In the genomic region with DNA sequence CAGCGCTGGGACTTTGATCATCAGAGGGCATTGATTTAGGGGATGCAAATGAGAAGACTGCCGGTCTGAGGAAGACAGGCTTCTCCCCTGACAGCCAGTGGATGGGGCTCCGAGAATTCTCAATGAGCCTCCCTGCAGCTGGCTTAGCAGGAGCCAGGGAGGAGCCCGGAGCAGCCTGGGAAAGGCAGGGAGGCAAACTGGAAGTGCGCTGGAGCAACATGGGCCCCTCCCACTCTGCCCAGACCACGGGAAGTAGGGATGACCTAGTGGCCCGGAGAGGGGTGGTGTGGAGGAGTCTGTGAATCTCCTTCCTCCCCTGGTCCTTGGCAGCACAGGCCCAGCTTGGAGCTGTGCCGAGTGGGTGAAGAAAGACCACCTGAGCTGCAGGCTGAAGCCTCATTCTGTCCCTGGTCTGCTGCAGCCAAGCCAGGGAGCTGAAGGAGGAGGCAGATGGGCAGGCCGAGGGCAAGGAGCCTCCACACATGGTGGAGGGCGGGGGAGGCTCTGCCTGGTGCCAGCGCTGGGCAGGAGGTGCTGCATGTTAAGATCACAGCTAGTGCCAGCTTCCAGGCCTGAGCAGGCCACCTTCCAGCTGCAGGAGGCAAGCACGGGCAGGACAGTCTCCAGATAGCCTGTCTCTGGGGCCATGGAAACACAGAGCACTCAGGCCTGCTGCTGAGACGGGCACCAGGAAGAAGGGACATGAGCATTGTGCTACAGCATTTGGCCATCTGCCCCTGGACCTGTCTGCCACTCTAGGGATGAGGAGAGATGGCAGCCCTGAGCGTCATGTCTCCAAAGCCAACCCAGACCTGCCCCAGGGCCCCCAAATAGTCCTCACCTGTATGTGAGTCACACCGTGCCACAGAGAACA, we compare ENCODE assay signal across 9 cellular contexts. TPM values are rescaled to one million over a fixed set of nuclear protein-coding genes. Genes with fewer than 3 reads are reported as not detected.
A peak's percentile ranks its signal among the peaks of the same experiment; 100 is the strongest.
DNase-seq lines count a peak whose midpoint lies in the region; FAIRE-seq and TF ChIP-seq lines count a peak whose summit lies in the region.
"Had no signal": no experiment of that assay in that cellular context is flagged by ENCODE, and none has a peak within 500 bp of the region (broad histone marks: within the 10 kb centered on the region; RNA-seq: fewer than 3 reads in every experiment).

No MANE protein-coding gene starts in this region.

- H3K56ac ChIP-seq in H1 (replicated peaks; ENCODE audit: insufficient read length, low read depth, low read length) = no peak overlapping the region

- H3K9ac ChIP-seq in H1 (replicated peaks in 1 of 4; ENCODE audit: extremely low read depth in 1 of 4, low read depth in 3 of 4, low read length in 3 of 4) = no peak overlapping the region

- H3K4me2 ChIP-seq in H1 (ENCODE audit: insufficient read depth in 1 of 2, low read depth in 2 of 2, low read length in 2 of 2) = peak overlapping the region; percentile 24 to 49; a peak in 3 of 4 replicates

- H2AFZ ChIP-seq in H1 (ENCODE audit: low read length) = 0 out of 2 replicates have a peak overlapping the region, but pooled peaks have one; percentile 15

- CTCF ChIA-PET in H1 (lab: Charles Lee; ENCODE audit: partially characterized antibody) = interaction anchor here (0.6 to 2.4 kb wide), 19 partner anchors 8 to 127 kb away, joined by 3 to 11 read pairs (median 3); no protein-coding TSS in a partner anchor

- peaks cover 4 to 12% (median 11%) of the 10 kb centered on the region in 4 experiments; a peak in 6 of 7 replicates for H3K4me1 ChIP-seq in H1 (replicated peaks in 1 of 4; ENCODE audit: control insufficient read depth in 3 of 4, insufficient read depth in 4 of 4, low read length in 3 of 4)

- 50% methylated on average over 14 of the region's 15 CpGs; no CpG with 5 or more reads in 1 of the 2 experiments for WGBS in H1 (ENCODE audit: extremely low coverage in 1 of 2, insufficient coverage in 1 of 2, insufficient read length in 1 of 2, insufficient replicate concordance in 2 of 2, low coverage in 1 of 2, low lambda C conversion rate in 2 of 2, missing lambda C conversion rate in 1 of 2), 2 experiments

- peak in 1 of 2 experiments; percentile 97; a peak in 1 of 3 replicates for TF ChIP-seq EP300 in H1 (IDR thresholded peaks at IDR 0.05; ENCODE audit: borderline replicate concordance in 1 of 2, low read depth in 2 of 2, low read length in 2 of 2)

- no peaks in the 10 kb centered on the region for H3K23me2 ChIP-seq in H1 (ENCODE audit: low read depth, low read length)

- no peaks in the 10 kb centered on the region for H3K9me3 ChIP-seq in H1 (ENCODE audit: insufficient read depth in 2 of 2, low read depth in 1 of 2, low read length in 1 of 2)
- H3K9me3 ChIP-seq: spleen had no signal

- peaks cover 0 to 4% (median 0%) of the 10 kb centered on the region in 4 experiments; a peak in 3 of 7 replicates for H3K27me3 ChIP-seq in H1 (replicated peaks in 1 of 4; ENCODE audit: control insufficient read depth in 3 of 4, extremely low read depth in 1 of 4, insufficient read depth in 3 of 4, low read length in 3 of 4)

- H4K5ac ChIP-seq in H1 (ENCODE audit: insufficient read length, low read depth, low read length) = peak overlapping the region; percentile 61

- H3K23ac ChIP-seq in H1 (ENCODE audit: insufficient read length) = no peak overlapping the region

- H3K27ac ChIP-seq in H1 (ENCODE audit: low read depth, low read length) = no peak overlapping the region

- no peaks in the 10 kb centered on the region for H4K20me1 ChIP-seq in H1 (replicated peaks in 1 of 2; ENCODE audit: control insufficient read depth in 1 of 2, insufficient read depth in 2 of 2, low read length in 2 of 2)

- TF ChIP-seq RAD21 in H1 (IDR thresholded peaks at IDR 0.05 in 1 of 2, conservative IDR thresholded peaks at IDR 0.05 in 1 of 2; ENCODE audit: low read depth in 2 of 2, low read length in 2 of 2) = peak; percentile 33 to 50; a peak in 3 of 4 replicates

- peak overlapping the region; percentile 91; the same call in 1 of the 2 replicates for H3K18ac ChIP-seq in H1 (ENCODE audit: extremely low read depth, low read length)

- H3K14ac ChIP-seq in H1 (ENCODE audit: insufficient read length) = no peak overlapping the region

- no peaks in the 10 kb centered on the region for H3K36me3 ChIP-seq in H1 (ENCODE audit: control insufficient read depth in 2 of 4, insufficient read depth in 4 of 4, low read length in 3 of 4)
- H3K36me3 ChIP-seq: spleen had no signal

- 0 out of 4 replicates have a peak, but pooled peaks of 1 of the 3 experiments have one; percentile 6 for TF ChIP-seq CTCF in H1 (IDR thresholded peaks at IDR 0.05; ENCODE audit: control extremely low read depth in 1 of 3, insufficient read depth in 1 of 3, low read depth in 1 of 3, low read length in 3 of 3)

- no peak for TF ChIP-seq POLR2A in H1 (IDR thresholded peaks at IDR 0.05; ENCODE audit: control extremely low read depth in 1 of 2, low read depth in 2 of 2, low read length in 2 of 2)

- H4K8ac ChIP-seq in H1 (ENCODE audit: extremely low read depth, insufficient read depth, low read length) = no peak overlapping the region; the same call in 1 of the 2 replicates

- POLR2A ChIA-PET in H1 (lab: Charles Lee; ENCODE audit: partially characterized antibody) = interaction anchor here (0.7 to 1.1 kb wide), 3 partner anchors 10 to 24 kb away, joined by 3 to 4 read pairs (median 3); no protein-coding TSS in a partner anchor

- H3K79me2 ChIP-seq in H1 (ENCODE audit: control insufficient read depth in 1 of 2, insufficient read depth in 2 of 2, low read length in 2 of 2) = no peaks in the 10 kb centered on the region

- DNase-seq in COLO668 (lab: John Stamatoyannopoulos, UW; ENCODE audit: unreplicated experiment) (peak; percentile 78), NCI-H510A (lab: John Stamatoyannopoulos, UW) (peak; percentile 96), H1 (ENCODE audit: low read depth in 1 of 2, low spot score in 2 of 2) (no peak), myocyte (ENCODE audit: low read depth) (peak; percentile 13), LoVo (ENCODE audit: low spot score) (no peak), NCI-H146 (lab: John Stamatoyannopoulos, UW) (no peak), Ammon's horn (ENCODE audit: low spot score) (no peak)
- DNase-seq in activated CD4-positive, alpha-beta T cell treated with anti-CD3 and anti-CD28 coated beads, Interleukin-2, amount 50 U/mL, for 1 hour = no peak

- H2BK120ac ChIP-seq in H1 (replicated peaks; ENCODE audit: low read depth, low read length) = no peak overlapping the region

- no peaks in the 10 kb centered on the region for H3K79me1 ChIP-seq in H1 (ENCODE audit: low read depth, low read length)

- peak overlapping the region; percentile 96 for H2BK15ac ChIP-seq in H1 (ENCODE audit: low read length)

- peak overlapping the region; percentile 86; the same call in 1 of the 2 replicates for H2BK12ac ChIP-seq in H1 (ENCODE audit: low read depth, low read length)

- H2BK20ac ChIP-seq in H1 (ENCODE audit: low read length) = peak overlapping the region; percentile 8; the same call in 1 of the 2 replicates

- no peak overlapping the region for H2AK5ac ChIP-seq in H1 (ENCODE audit: low read depth, low read length)

- no peak for FAIRE-seq in H1 (lab: Jason Lieb, UNC)

- peak overlapping the region; percentile 53 for H4K91ac ChIP-seq in H1 (replicated peaks; ENCODE audit: insufficient read length, low read length)

- peak overlapping the region in 1 of 4 experiments; percentile 6; a peak in 2 of 8 replicates for H3K4me3 ChIP-seq in H1 (ENCODE audit: extremely low read depth in 1 of 4, insufficient read depth in 2 of 4, low read depth in 3 of 4, low read length in 4 of 4)

- peak overlapping the region; percentile 36 for H3K4ac ChIP-seq in H1 (replicated peaks; ENCODE audit: insufficient read length, low read depth, low read length)

- H2BK5ac ChIP-seq in H1 (ENCODE audit: low read depth, low read length) = 0 out of 2 replicates have a peak overlapping the region, but pooled peaks have one; percentile 18

TF ChIP-seq in H1, 55 proteins besides CTCF, POLR2A, EP300 and RAD21:
- TF ChIP-seq RBBP5 (IDR thresholded peaks at IDR 0.05; ENCODE audit: borderline replicate concordance, low read depth, low read length) (no peak), EGR1 (IDR thresholded peaks at IDR 0.05; ENCODE audit: borderline replicate concordance, low read depth, low read length) (no peak), SIX5 (IDR thresholded peaks at IDR 0.05; ENCODE audit: low read depth, low read length) (no peak), RFX5 (IDR thresholded peaks at IDR 0.05; ENCODE audit: borderline replicate concordance, low read depth, low read length) (no peak), JUND (IDR thresholded peaks at IDR 0.05; ENCODE audit: low read length) (peak; percentile 28; the same call in 1 of the 2 replicates), NANOG (IDR thresholded peaks at IDR 0.05; ENCODE audit: insufficient read depth, low read depth, low read length, poor library complexity, severe bottlenecking) (peak; percentile 42), SIN3A (conservative IDR thresholded peaks at IDR 0.05 in 1 of 2, IDR thresholded peaks at IDR 0.05 in 1 of 2; ENCODE audit: low read depth in 1 of 2, low read length in 2 of 2) (peak in 1 of 2 experiments; percentile 71; a peak in 2 of 4 replicates)

RNA-seq across cellular contexts. Expression of a gene that starts 12.2 kb away (rescaled TPM):
- 97.4 and 99.0 TPM in 2 replicates for total RNA-seq in H1 (2021; fragmentation: NEBNext Ultra II Directional; extraction: Animal tissue kit (Norgen Biotek cat#: 25700))
- polyA plus RNA-seq in H1 (2011; rRNA removed) = 34.2 and 55.4 TPM in 2 replicates
- polyA plus RNA-seq in H1 (2011; cell fraction: cytosol; rRNA removed) = 38.7 TPM
- 87.5 TPM for polyA plus RNA-seq in H1 (2011; cell fraction: nucleus; rRNA removed)
- 78.7 to 109 TPM (median 97.3 TPM) in 4 replicates for polyA plus RNA-seq in H1 (2012, experiment 1 of 2)
- polyA plus RNA-seq in H1 (2012, experiment 2 of 2) = 84.4 TPM
- 126 TPM for polyA plus RNA-seq in H1 (2013, experiment 1 of 2)
- 110 TPM for polyA plus RNA-seq in H1 (2013, experiment 2 of 2)
- 42.8 and 45.5 TPM in 2 replicates for polyA minus RNA-seq in H1 (2011; rRNA and poly(A)+ RNA removed)
- polyA minus RNA-seq in H1 (2011; cell fraction: cytosol; rRNA and poly(A)+ RNA removed) = 54.3 TPM
- 31.1 TPM for polyA minus RNA-seq in H1 (2011; cell fraction: nucleus; rRNA and poly(A)+ RNA removed)
- 17.1 and 23.5 TPM in 2 replicates for total RNA-seq in myocyte
- 71.5 TPM for polyA plus RNA-seq in myocyte (2012)

Comparison
In these comparisons a context has a peak if more than half of its experiments do, and no peak if none do; other contexts are left out.
1. DNase-seq: peak in COLO668 (single experiment), NCI-H510A (single experiment) and myocyte (single experiment); none in H1 (0 of 2), LoVo (single experiment), activated CD4-positive, alpha-beta T cell treated with anti-CD3 and anti-CD28 coated beads, Interleukin-2, amount 50 U/mL, for 1 hour (single experiment), NCI-H146 (single experiment) and Ammon's horn (single experiment).